ENCODE assay signal across 14 cellular contexts in the genomic region with DNA sequence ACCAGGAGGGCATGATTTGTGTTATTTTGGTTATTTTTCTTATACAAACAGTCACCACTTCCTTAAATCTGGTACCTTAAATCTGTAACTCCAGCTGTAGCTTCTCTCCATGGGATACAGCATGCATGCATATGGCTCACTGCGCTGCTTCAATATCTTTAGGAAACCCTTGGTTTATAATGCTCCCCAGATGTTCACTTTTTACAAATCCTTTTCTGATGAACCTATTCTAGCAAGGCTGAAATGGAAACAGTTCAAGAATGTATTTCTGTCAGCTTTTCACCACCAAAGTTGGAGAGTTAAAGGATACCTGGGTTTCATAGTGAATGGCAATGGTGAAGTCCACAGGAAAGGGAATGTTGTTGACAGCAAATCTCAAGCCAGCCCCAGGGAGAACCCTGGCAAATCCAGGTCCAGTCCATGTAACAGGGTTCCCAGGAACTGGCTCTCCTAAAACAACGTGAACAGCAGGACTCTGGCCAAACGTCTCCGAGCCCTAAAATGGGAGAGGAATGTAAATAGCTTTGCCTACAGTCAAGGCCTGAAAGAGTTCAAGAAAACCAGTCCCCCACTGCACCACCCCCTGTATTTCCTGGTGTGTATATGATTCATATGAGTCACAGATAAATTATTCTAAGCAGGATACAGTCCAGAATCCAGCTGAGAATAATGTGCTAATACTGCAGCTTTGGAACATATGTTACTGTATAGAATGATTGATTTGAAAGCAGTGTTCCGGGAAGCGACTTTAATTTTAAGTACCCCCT. TPM values are rescaled to one million over a fixed set of nuclear protein-coding genes. Genes with fewer than 3 reads are reported as not detected.
DNase-seq lines count a peak whose midpoint lies in the region; ATAC-seq and TF ChIP-seq lines count a peak whose summit lies in the region.
"Had no signal": no experiment of that assay in that cellular context is flagged by ENCODE, and none has a peak within 500 bp of the region (broad histone marks: within the 10 kb centered on the region; RNA-seq: fewer than 3 reads in every experiment).

No MANE protein-coding gene starts in this region.

- H3K27ac ChIP-seq in fibroblast of lung (ENCODE audit: insufficient read depth, low read length): peak overlapping the region; percentile 78
- H3K27ac ChIP-seq in rectal smooth muscle tissue (ENCODE audit: low read depth, low read length): peak overlapping the region; percentile 71

- H3K9me3 ChIP-seq in fibroblast of lung (ENCODE audit: control insufficient read depth, insufficient read depth, low read depth, low read length): no peaks in the 10 kb centered on the region
- H3K9me3 ChIP-seq: stomach had no signal

- peak overlapping the region; percentile 70 for H3K4me2 ChIP-seq in fibroblast of lung (ENCODE audit: extremely low read depth, insufficient read depth, low read length)

- DNase-seq in GM03348 (ENCODE audit: low spot score) (peak; percentile 82), RPMI7951 (ENCODE audit: low read depth) (peak; percentile 76), fibroblast of lung (ENCODE audit: low read depth in 2 of 2) (peak; percentile 95 to 97), NCI-H1436 (lab: John Stamatoyannopoulos, UW) (no peak), HK-2 (ENCODE audit: unreplicated experiment) (no peak)
- no peak for DNase-seq in activated CD4-positive, CD25-positive, alpha-beta regulatory T cell treated with anti-CD3 and anti-CD28 coated beads, Interleukin-2, amount 50 U/mL, for 72 hours
- DNase-seq: activated T-cell treated with anti-CD3 and anti-CD28 coated beads, Interleukin-2, amount 50 U/mL, for 1 hour; effector memory CD8-positive, alpha-beta T cell; GDM1; stomach had no signal

- H3K27me3 ChIP-seq in fibroblast of lung (ENCODE audit: control insufficient read depth, insufficient read depth, low read length) (no peaks in the 10 kb centered on the region), rectal smooth muscle tissue (ENCODE audit: control insufficient read depth, insufficient read depth, low read length) (no peaks in the 10 kb centered on the region)
- H3K27me3 ChIP-seq: stomach had no signal

- no peak for ATAC-seq in GM21367 (IDR thresholded peaks at IDR 0.05; ENCODE audit: unreplicated experiment)
- ATAC-seq: effector memory CD8-positive, alpha-beta T cell had no signal

- no peak overlapping the region for H3K9ac ChIP-seq in fibroblast of lung (ENCODE audit: insufficient read depth, low read length)
- no peak overlapping the region for H3K9ac ChIP-seq in rectal smooth muscle tissue (ENCODE audit: low read length)

- H3K36me3 ChIP-seq in fibroblast of lung (ENCODE audit: control insufficient read depth, insufficient read depth, low read length) (no peaks in the 10 kb centered on the region), rectal smooth muscle tissue (ENCODE audit: control insufficient read depth, insufficient read depth, low read length) (no peaks in the 10 kb centered on the region)
- H3K36me3 ChIP-seq: stomach had no signal

- no peaks in the 10 kb centered on the region for H4K20me1 ChIP-seq in fibroblast of lung (ENCODE audit: control insufficient read depth, extremely low read depth, insufficient read depth, low read length)

- no peaks in the 10 kb centered on the region for H3K79me2 ChIP-seq in fibroblast of lung (ENCODE audit: control insufficient read depth, insufficient read depth, low read length)

- H3K4me3 ChIP-seq in fibroblast of lung (replicated peaks in 1 of 4; ENCODE audit: control extremely low read depth in 1 of 4, insufficient read depth in 1 of 4, low read depth in 3 of 4, low read length in 4 of 4) (no peak overlapping the region), rectal smooth muscle tissue (ENCODE audit: low read length) (no peak overlapping the region)
- H3K4me3 ChIP-seq: stomach had no signal

- no peak for TF ChIP-seq CTCF in fibroblast of lung (conservative IDR thresholded peaks at IDR 0.05 in 1 of 2, IDR thresholded peaks at IDR 0.05 in 1 of 2; ENCODE audit: low read depth in 1 of 2, low read length in 2 of 2)

- H3K4me1 ChIP-seq in fibroblast of lung (ENCODE audit: control insufficient read depth, extremely low read depth, insufficient read depth, low read length): peaks cover 15% of the 10 kb centered on the region
- H3K4me1 ChIP-seq in rectal smooth muscle tissue (ENCODE audit: control insufficient read depth, insufficient read depth, low read length): peaks cover 14% of the 10 kb centered on the region

- H2AFZ ChIP-seq in fibroblast of lung (ENCODE audit: low read length): peak overlapping the region; percentile 53

RNA-seq across cellular contexts. Expression of a gene that starts 50.7 kb away (rescaled TPM):
- 0.10 and 0.24 TPM in 2 replicates for total RNA-seq in RPMI7951 (2014; rRNA removed; shearing (Covaris generic))
- total RNA-seq in fibroblast of lung: under 0.01 and 0.17 TPM in 2 replicates
- polyA plus RNA-seq in fibroblast of lung: 0.33 and 0.57 TPM in 2 replicates
- 0.31 and 0.36 TPM in 2 replicates for polyA plus RNA-seq in fibroblast of lung (2012)
- polyA minus RNA-seq in fibroblast of lung (ENCODE audit: low replicate concordance): not detected in 2 replicates
- total RNA-seq: T-helper 1 cell treated with Interleukin-12 subunit alpha and Interleukin-12 subunit beta and Interleukin-4 antibody, amounts not matched to agents 30 ng/mL and 1 ng/mL, for 36 hours had no signal
- polyA plus RNA-seq: IgD-negative memory B cell had no signal

Comparison
In these comparisons a context has a peak if more than half of its experiments do, and no peak if none do; other contexts are left out.
1. DNase-seq: peak in GM03348 (single experiment), RPMI7951 (single experiment) and fibroblast of lung (2 of 2); none in NCI-H1436 (single experiment), HK-2 (single experiment) and activated CD4-positive, CD25-positive, alpha-beta regulatory T cell treated with anti-CD3 and anti-CD28 coated beads, Interleukin-2, amount 50 U/mL, for 72 hours (single experiment).